1 cellular context compared by ENCODE assay signal in the genomic region with DNA sequence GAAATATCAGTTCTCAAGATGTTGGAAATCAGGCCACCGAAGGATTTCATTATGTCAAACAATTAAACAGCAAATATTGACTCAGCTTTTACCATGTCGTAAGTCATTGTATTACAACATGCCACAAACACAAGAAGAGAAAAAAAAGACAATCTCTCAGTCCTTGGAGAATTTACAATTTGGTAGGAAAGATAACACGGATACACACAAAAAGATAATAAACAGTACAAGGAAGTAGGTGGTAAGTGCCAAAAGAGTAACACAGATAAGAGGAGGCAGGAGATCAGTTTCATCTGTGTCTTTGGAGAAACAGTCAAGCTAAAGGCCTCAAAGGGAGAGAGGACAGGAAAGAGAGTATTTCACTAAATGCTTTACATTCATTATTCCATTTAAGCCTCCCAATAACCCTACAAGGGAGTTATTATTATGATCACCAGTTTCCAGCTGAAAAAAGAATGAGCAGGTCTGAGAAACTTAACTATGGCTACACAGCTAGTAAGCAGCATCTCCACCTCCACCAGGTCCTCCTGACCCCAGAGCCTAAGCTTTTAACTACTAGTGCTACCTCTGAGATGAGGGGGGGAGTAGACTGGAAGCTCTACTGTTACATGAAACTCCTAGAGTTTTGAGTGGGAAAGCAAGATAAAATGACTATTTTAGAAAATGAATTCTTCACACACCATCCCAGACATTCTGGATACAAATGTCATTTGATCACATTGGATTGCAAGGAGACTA.
TF ChIP-seq lines count a peak whose summit lies in the region.

No MANE protein-coding gene starts in this region.

TF ChIP-seq in HEK293, 187 proteins besides CTCF, POLR2A, EP300 and RAD21 (continued from another document and continues in another):
- TF ChIP-seq, protein P1, sequence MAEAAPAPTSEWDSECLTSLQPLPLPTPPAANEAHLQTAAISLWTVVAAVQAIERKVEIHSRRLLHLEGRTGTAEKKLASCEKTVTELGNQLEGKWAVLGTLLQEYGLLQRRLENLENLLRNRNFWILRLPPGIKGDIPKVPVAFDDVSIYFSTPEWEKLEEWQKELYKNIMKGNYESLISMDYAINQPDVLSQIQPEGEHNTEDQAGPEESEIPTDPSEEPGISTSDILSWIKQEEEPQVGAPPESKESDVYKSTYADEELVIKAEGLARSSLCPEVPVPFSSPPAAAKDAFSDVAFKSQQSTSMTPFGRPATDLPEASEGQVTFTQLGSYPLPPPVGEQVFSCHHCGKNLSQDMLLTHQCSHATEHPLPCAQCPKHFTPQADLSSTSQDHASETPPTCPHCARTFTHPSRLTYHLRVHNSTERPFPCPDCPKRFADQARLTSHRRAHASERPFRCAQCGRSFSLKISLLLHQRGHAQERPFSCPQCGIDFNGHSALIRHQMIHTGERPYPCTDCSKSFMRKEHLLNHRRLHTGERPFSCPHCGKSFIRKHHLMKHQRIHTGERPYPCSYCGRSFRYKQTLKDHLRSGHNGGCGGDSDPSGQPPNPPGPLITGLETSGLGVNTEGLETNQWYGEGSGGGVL (tag by site-specific recombination; IDR thresholded peaks at IDR 0.05) = no peak
- TF ChIP-seq ZNF138 (tag by site-specific recombination; IDR thresholded peaks at IDR 0.05; ENCODE audit: borderline replicate concordance) (no peak), OVOL3 (tag by site-specific recombination; IDR thresholded peaks at IDR 0.05) (no peak), ZFP37 (tag by site-specific recombination; IDR thresholded peaks at IDR 0.05) (no peak), ZNF585B (tag by site-specific recombination; IDR thresholded peaks at IDR 0.05) (no peak), SCRT1 (tag by site-specific recombination; IDR thresholded peaks at IDR 0.05; ENCODE audit: borderline replicate concordance) (no peak), ZNF501 (tag by site-specific recombination; IDR thresholded peaks at IDR 0.05) (no peak), ZNF248 (tag by site-specific recombination; IDR thresholded peaks at IDR 0.05) (no peak), ZNF664 (tag by site-specific recombination; IDR thresholded peaks at IDR 0.05) (no peak), ZNF621 (tag by site-specific recombination; IDR thresholded peaks at IDR 0.05) (no peak), ZNF76 (tag by site-specific recombination; IDR thresholded peaks at IDR 0.05; ENCODE audit: borderline replicate concordance, low read depth) (no peak), GLIS1 (tag by site-specific recombination; IDR thresholded peaks at IDR 0.05) (no peak), YY2 (tag by site-specific recombination; IDR thresholded peaks at IDR 0.05) (no peak), ZNF707 (tag by site-specific recombination; IDR thresholded peaks at IDR 0.05) (no peak), ZNF560 (tag by site-specific recombination; IDR thresholded peaks at IDR 0.05; ENCODE audit: borderline replicate concordance) (no peak), ZNF530 (tag by site-specific recombination; IDR thresholded peaks at IDR 0.05; ENCODE audit: low read depth) (no peak), ZNF658 (tag by site-specific recombination; IDR thresholded peaks at IDR 0.05) (no peak), SP2 (tag by site-specific recombination; IDR thresholded peaks at IDR 0.05) (no peak), ZSCAN16 (tag by site-specific recombination; IDR thresholded peaks at IDR 0.05) (no peak), ZNF843 (tag by site-specific recombination; IDR thresholded peaks at IDR 0.05) (peak; percentile 73; the same call in 1 of the 2 replicates), ZNF596 (tag by site-specific recombination; IDR thresholded peaks at IDR 0.05) (no peak), ZXDB (tag by site-specific recombination; IDR thresholded peaks at IDR 0.05) (peak; percentile 80), TCF7L2 (IDR thresholded peaks at IDR 0.05; ENCODE audit: borderline replicate concordance, low read depth, low read length) (no peak), MZF1 (tag by site-specific recombination; IDR thresholded peaks at IDR 0.05; ENCODE audit: borderline replicate concordance) (no peak), ZNF146 (tag by site-specific recombination; IDR thresholded peaks at IDR 0.05) (no peak), KLF7 (tag by site-specific recombination; IDR thresholded peaks at IDR 0.05; ENCODE audit: borderline replicate concordance) (no peak), ZNF214 (tag by site-specific recombination; IDR thresholded peaks at IDR 0.05; ENCODE audit: borderline replicate concordance) (no peak), ZNF311 (tag by site-specific recombination; IDR thresholded peaks at IDR 0.05; ENCODE audit: borderline replicate concordance) (no peak), ZNF140 (tag by site-specific recombination; IDR thresholded peaks at IDR 0.05) (no peak), ZNF529 (tag by site-specific recombination; IDR thresholded peaks at IDR 0.05; ENCODE audit: insufficient replicate concordance) (no peak)
- TF ChIP-seq, protein P2, sequence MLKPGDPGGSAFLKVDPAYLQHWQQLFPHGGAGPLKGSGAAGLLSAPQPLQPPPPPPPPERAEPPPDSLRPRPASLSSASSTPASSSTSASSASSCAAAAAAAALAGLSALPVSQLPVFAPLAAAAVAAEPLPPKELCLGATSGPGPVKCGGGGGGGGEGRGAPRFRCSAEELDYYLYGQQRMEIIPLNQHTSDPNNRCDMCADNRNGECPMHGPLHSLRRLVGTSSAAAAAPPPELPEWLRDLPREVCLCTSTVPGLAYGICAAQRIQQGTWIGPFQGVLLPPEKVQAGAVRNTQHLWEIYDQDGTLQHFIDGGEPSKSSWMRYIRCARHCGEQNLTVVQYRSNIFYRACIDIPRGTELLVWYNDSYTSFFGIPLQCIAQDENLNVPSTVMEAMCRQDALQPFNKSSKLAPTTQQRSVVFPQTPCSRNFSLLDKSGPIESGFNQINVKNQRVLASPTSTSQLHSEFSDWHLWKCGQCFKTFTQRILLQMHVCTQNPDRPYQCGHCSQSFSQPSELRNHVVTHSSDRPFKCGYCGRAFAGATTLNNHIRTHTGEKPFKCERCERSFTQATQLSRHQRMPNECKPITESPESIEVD (tag by site-specific recombination; IDR thresholded peaks at IDR 0.05) = peak; percentile 77
- TF ChIP-seq, protein P3, sequence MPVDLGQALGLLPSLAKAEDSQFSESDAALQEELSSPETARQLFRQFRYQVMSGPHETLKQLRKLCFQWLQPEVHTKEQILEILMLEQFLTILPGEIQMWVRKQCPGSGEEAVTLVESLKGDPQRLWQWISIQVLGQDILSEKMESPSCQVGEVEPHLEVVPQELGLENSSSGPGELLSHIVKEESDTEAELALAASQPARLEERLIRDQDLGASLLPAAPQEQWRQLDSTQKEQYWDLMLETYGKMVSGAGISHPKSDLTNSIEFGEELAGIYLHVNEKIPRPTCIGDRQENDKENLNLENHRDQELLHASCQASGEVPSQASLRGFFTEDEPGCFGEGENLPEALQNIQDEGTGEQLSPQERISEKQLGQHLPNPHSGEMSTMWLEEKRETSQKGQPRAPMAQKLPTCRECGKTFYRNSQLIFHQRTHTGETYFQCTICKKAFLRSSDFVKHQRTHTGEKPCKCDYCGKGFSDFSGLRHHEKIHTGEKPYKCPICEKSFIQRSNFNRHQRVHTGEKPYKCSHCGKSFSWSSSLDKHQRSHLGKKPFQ (tag by site-specific recombination; IDR thresholded peaks at IDR 0.05) = no peak
- TF ChIP-seq, protein P4, sequence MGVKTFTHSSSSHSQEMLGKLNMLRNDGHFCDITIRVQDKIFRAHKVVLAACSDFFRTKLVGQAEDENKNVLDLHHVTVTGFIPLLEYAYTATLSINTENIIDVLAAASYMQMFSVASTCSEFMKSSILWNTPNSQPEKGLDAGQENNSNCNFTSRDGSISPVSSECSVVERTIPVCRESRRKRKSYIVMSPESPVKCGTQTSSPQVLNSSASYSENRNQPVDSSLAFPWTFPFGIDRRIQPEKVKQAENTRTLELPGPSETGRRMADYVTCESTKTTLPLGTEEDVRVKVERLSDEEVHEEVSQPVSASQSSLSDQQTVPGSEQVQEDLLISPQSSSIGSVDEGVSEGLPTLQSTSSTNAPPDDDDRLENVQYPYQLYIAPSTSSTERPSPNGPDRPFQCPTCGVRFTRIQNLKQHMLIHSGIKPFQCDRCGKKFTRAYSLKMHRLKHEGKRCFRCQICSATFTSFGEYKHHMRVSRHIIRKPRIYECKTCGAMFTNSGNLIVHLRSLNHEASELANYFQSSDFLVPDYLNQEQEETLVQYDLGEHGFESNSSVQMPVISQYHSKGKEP (tag by site-specific recombination; IDR thresholded peaks at IDR 0.05) = no peak
- TF ChIP-seq, protein P5, sequence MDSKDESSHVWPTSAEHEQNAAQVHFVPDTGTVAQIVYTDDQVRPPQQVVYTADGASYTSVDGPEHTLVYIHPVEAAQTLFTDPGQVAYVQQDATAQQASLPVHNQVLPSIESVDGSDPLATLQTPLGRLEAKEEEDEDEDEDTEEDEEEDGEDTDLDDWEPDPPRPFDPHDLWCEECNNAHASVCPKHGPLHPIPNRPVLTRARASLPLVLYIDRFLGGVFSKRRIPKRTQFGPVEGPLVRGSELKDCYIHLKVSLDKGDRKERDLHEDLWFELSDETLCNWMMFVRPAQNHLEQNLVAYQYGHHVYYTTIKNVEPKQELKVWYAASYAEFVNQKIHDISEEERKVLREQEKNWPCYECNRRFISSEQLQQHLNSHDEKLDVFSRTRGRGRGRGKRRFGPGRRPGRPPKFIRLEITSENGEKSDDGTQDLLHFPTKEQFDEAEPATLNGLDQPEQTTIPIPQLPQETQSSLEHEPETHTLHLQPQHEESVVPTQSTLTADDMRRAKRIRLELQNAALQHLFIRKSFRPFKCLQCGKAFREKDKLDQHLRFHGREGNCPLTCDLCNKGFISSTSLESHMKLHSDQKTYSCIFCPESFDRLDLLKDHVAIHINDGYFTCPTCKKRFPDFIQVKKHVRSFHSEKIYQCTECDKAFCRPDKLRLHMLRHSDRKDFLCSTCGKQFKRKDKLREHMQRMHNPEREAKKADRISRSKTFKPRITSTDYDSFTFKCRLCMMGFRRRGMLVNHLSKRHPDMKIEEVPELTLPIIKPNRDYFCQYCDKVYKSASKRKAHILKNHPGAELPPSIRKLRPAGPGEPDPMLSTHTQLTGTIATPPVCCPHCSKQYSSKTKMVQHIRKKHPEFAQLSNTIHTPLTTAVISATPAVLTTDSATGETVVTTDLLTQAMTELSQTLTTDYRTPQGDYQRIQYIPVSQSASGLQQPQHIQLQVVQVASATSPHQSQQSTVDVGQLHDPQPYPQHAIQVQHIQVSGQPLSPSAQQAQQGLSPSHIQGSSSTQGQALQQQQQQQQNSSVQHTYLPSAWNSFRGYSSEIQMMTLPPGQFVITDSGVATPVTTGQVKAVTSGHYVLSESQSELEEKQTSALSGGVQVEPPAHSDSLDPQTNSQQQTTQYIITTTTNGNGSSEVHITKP (tag by site-specific recombination; IDR thresholded peaks at IDR 0.05) = peak; percentile 42; the same call in 1 of the 2 replicates
- TF ChIP-seq, protein P6, sequence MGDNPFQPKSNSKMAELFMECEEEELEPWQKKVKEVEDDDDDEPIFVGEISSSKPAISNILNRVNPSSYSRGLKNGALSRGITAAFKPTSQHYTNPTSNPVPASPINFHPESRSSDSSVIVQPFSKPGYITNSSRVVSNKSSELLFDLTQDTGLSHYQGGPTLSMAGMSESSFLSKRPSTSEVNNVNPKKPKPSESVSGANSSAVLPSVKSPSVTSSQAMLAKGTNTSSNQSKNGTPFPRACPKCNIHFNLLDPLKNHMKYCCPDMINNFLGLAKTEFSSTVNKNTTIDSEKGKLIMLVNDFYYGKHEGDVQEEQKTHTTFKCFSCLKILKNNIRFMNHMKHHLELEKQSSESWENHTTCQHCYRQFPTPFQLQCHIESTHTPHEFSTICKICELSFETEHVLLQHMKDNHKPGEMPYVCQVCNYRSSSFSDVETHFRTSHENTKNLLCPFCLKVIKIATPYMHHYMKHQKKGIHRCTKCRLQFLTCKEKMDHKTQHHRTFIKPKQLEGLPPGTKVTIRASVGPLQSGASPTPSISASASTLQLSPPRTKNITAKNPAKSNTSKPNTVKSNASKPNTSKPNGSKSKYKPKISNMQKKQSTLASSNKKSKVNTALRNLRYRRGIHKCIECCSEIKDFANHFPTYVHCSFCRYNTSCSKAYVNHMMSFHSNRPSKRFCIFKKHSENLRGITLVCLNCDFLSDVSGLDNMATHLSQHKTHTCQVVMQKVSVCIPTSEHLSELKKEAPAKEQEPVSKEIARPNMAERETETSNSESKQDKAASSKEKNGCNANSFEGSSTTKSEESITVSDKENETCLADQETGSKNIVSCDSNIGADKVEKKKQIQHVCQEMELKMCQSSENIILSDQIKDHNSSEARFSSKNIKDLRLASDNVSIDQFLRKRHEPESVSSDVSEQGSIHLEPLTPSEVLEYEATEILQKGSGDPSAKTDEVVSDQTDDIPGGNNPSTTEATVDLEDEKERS (tag by site-specific recombination; IDR thresholded peaks at IDR 0.05) = no peak
- TF ChIP-seq, protein P7, sequence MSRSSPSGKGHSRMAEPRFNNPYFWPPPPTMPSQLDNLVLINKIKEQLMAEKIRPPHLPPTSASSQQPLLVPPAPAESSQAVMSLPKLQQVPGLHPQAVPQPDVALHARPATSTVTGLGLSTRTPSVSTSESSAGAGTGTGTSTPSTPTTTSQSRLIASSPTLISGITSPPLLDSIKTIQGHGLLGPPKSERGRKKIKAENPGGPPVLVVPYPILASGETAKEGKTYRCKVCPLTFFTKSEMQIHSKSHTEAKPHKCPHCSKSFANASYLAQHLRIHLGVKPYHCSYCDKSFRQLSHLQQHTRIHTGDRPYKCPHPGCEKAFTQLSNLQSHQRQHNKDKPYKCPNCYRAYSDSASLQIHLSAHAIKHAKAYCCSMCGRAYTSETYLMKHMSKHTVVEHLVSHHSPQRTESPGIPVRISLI (tag by site-specific recombination; IDR thresholded peaks at IDR 0.05) = no peak
- TF ChIP-seq, protein P8, sequence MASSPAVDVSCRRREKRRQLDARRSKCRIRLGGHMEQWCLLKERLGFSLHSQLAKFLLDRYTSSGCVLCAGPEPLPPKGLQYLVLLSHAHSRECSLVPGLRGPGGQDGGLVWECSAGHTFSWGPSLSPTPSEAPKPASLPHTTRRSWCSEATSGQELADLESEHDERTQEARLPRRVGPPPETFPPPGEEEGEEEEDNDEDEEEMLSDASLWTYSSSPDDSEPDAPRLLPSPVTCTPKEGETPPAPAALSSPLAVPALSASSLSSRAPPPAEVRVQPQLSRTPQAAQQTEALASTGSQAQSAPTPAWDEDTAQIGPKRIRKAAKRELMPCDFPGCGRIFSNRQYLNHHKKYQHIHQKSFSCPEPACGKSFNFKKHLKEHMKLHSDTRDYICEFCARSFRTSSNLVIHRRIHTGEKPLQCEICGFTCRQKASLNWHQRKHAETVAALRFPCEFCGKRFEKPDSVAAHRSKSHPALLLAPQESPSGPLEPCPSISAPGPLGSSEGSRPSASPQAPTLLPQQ (tag by site-specific recombination; IDR thresholded peaks at IDR 0.05) = peak; percentile 44; the same call in 1 of the 2 replicates
- TF ChIP-seq, protein P9, sequence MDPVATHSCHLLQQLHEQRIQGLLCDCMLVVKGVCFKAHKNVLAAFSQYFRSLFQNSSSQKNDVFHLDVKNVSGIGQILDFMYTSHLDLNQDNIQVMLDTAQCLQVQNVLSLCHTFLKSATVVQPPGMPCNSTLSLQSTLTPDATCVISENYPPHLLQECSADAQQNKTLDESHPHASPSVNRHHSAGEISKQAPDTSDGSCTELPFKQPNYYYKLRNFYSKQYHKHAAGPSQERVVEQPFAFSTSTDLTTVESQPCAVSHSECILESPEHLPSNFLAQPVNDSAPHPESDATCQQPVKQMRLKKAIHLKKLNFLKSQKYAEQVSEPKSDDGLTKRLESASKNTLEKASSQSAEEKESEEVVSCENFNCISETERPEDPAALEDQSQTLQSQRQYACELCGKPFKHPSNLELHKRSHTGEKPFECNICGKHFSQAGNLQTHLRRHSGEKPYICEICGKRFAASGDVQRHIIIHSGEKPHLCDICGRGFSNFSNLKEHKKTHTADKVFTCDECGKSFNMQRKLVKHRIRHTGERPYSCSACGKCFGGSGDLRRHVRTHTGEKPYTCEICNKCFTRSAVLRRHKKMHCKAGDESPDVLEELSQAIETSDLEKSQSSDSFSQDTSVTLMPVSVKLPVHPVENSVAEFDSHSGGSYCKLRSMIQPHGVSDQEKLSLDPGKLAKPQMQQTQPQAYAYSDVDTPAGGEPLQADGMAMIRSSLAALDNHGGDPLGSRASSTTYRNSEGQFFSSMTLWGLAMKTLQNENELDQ (tag by site-specific recombination; IDR thresholded peaks at IDR 0.05; ENCODE audit: low read depth) = no peak
